12 cellular contexts compared by ENCODE assay signal in genomic region chr16:27320261-27321012, GRCh38. TPM values are rescaled to one million over a fixed set of nuclear protein-coding genes. Genes with fewer than 3 reads are reported as not detected.
DNase-seq lines count a peak whose midpoint lies in the region; ATAC-seq and TF ChIP-seq lines count a peak whose summit lies in the region.
"Had no signal": no experiment of that assay in that cellular context is flagged by ENCODE, and none has a peak within 500 bp of the region (broad histone marks: within the 10 kb centered on the region; RNA-seq: fewer than 3 reads in every experiment).

No MANE protein-coding gene starts in this region.

- no peak for TF ChIP-seq CTCF in cardiac muscle cell (IDR thresholded peaks at IDR 0.05; ENCODE audit: low read depth, low read length)
- no peak for TF ChIP-seq CTCF in transverse colon (IDR thresholded peaks at IDR 0.05)

- H3K27ac ChIP-seq in cardiac muscle cell: peak overlapping the region; percentile 21
- no peak overlapping the region for H3K27ac ChIP-seq in mesenchymal stem cell (ENCODE audit: low read length, poor library complexity, severe bottlenecking)
- H3K27ac ChIP-seq in transverse colon: peak overlapping the region; percentile 93 to 99 (median 99)
- H3K27ac ChIP-seq: KMS-11, neural progenitor cell had no signal

- H2AFZ ChIP-seq in mesenchymal stem cell (ENCODE audit: low read depth, low read length): no peak overlapping the region
- H2AFZ ChIP-seq: neural progenitor cell had no signal

- H3K18ac ChIP-seq in mesenchymal stem cell (ENCODE audit: low read depth in 1 of 2, low read length in 2 of 2): peak overlapping the region in 1 of 2 experiments; percentile 28

- H3K4me3 Mint-ChIP-seq in activated naive CD8-positive, alpha-beta T cell treated with anti-CD3 and anti-CD28 coated beads for 36 hours: peak overlapping the region; percentile 98
- H3K4me3 Mint-ChIP-seq: neural progenitor cell had no signal

- no peak overlapping the region for H2BK15ac ChIP-seq in mesenchymal stem cell (ENCODE audit: low read depth, poor library complexity, severe bottlenecking)

- no peaks in the 10 kb centered on the region for H3K27me3 Mint-ChIP-seq in activated naive CD8-positive, alpha-beta T cell treated with anti-CD3 and anti-CD28 coated beads for 36 hours

- H3K4ac ChIP-seq in mesenchymal stem cell (ENCODE audit: low read depth in 1 of 2, low read length in 2 of 2): no peak overlapping the region

- H4K91ac ChIP-seq in mesenchymal stem cell (ENCODE audit: low read length): no peak overlapping the region

- no peak overlapping the region for H2AK5ac ChIP-seq in mesenchymal stem cell (ENCODE audit: low read length, severe bottlenecking)

- H3K4me1 Mint-ChIP-seq in activated naive CD8-positive, alpha-beta T cell treated with anti-CD3 and anti-CD28 coated beads for 36 hours: peaks cover 87% of the 10 kb centered on the region

- no peak overlapping the region for H3K4me2 ChIP-seq in mesenchymal stem cell (ENCODE audit: low read length, poor library complexity, severe bottlenecking)
- H3K4me2 ChIP-seq: KMS-11, neural progenitor cell had no signal

- H3K36me3 ChIP-seq in cardiac muscle cell (no peaks in the 10 kb centered on the region), mesenchymal stem cell (ENCODE audit: control insufficient read depth in 1 of 2, insufficient read depth in 2 of 2, low read depth in 1 of 2, low read length in 2 of 2) (peaks cover 13 to 18% of the 10 kb centered on the region in 2 experiments), transverse colon (no peaks in the 10 kb centered on the region), H7 (replicated peaks; ENCODE audit: control insufficient read depth, insufficient read depth, low read length) (no peaks in the 10 kb centered on the region)
- H3K36me3 ChIP-seq: neural progenitor cell had no signal

- peaks cover 86% of the 10 kb centered on the region for H3K36me3 Mint-ChIP-seq in activated naive CD8-positive, alpha-beta T cell treated with anti-CD3 and anti-CD28 coated beads for 36 hours

- H2BK12ac ChIP-seq in mesenchymal stem cell (ENCODE audit: low read length in 2 of 2): peak overlapping the region in 1 of 2 experiments; percentile 32

- no peak for TF ChIP-seq EP300 in transverse colon (IDR thresholded peaks at IDR 0.05; ENCODE audit: low read depth)

- intact Hi-C loops in left cardiac atrium (cut with DNase I): no loop called here
- intact Hi-C loops in transverse colon (cut with DNase I; ENCODE audit: low total_unique reads): no loop called here

- H4K8ac ChIP-seq in mesenchymal stem cell (ENCODE audit: low read length): no peak overlapping the region

- no peak overlapping the region for H3K4me3 ChIP-seq in cardiac muscle cell
- no peak overlapping the region for H3K4me3 ChIP-seq in mesenchymal stem cell (ENCODE audit: insufficient read depth in 1 of 2, low read depth in 1 of 2, low read length in 2 of 2)
- H3K4me3 ChIP-seq in transverse colon: no peak overlapping the region
- no peak overlapping the region for H3K4me3 ChIP-seq in H7 (ENCODE audit: insufficient read depth, low read depth, low read length)
- H3K4me3 ChIP-seq: neural progenitor cell had no signal

- TF ChIP-seq POLR2A in transverse colon (IDR thresholded peaks at IDR 0.05): no peak

- H3K9me3 ChIP-seq in cardiac muscle cell (ENCODE audit: low read depth) (no peaks in the 10 kb centered on the region), mesenchymal stem cell (ENCODE audit: control insufficient read depth, low read length) (no peaks in the 10 kb centered on the region), transverse colon (no peaks in the 10 kb centered on the region)

- no peak overlapping the region for H3K23ac ChIP-seq in mesenchymal stem cell (ENCODE audit: low read length in 2 of 2)

- WGBS in mesenchymal stem cell: 93% methylated on average over 11 of the region's 12 CpGs
- 70 to 78% methylated on average over 4 to 12 of the region's 12 CpGs for WGBS in transverse colon (ENCODE audit: low coverage in 1 of 2), 2 donors

- H3K79me1 ChIP-seq in mesenchymal stem cell (replicated peaks; ENCODE audit: low read length, poor library complexity, severe bottlenecking): peaks cover 3% of the 10 kb centered on the region

- no peak for DNase-seq in cardiac muscle cell (ENCODE audit: low read depth in 1 of 2, low spot score in 1 of 2)
- no peak for DNase-seq in left cardiac atrium
- DNase-seq in activated naive CD8-positive, alpha-beta T cell treated with anti-CD3 and anti-CD28 coated beads for 36 hours: no peak
- no peak for DNase-seq in mesenchymal stem cell
- DNase-seq in transverse colon: no peak
- no peak for DNase-seq in COLO829 (ENCODE audit: low spot score)
- DNase-seq in H7: no peak
- DNase-seq: amygdala; stimulated activated naive CD4-positive, alpha-beta T cell treated with Interleukin-2 at 50 U/mL for 16 hours had no signal

- H3K9me3 Mint-ChIP-seq in activated naive CD8-positive, alpha-beta T cell treated with anti-CD3 and anti-CD28 coated beads for 36 hours: peaks cover 1% of the 10 kb centered on the region
- H3K9me3 Mint-ChIP-seq: neural progenitor cell had no signal

- peak overlapping the region; percentile 56 for H3K9ac ChIP-seq in mesenchymal stem cell (ENCODE audit: low read length)
- H3K9ac ChIP-seq: KMS-11, neural progenitor cell had no signal

- H3K27me3 ChIP-seq in cardiac muscle cell (no peaks in the 10 kb centered on the region), mesenchymal stem cell (ENCODE audit: control insufficient read depth in 1 of 2, insufficient read depth in 1 of 2, low read length in 2 of 2) (no peaks in the 10 kb centered on the region), transverse colon (no peaks in the 10 kb centered on the region), H7 (ENCODE audit: control insufficient read depth, insufficient read depth, low read length) (no peaks in the 10 kb centered on the region)

- no peak overlapping the region for H2BK5ac ChIP-seq in mesenchymal stem cell (ENCODE audit: low read depth, low read length, poor library complexity, severe bottlenecking)

- H2BK120ac ChIP-seq in mesenchymal stem cell (ENCODE audit: low read depth, low read length): no peak overlapping the region

- ATAC-seq in left cardiac atrium (no peak), GM21825 (IDR thresholded peaks at IDR 0.05; ENCODE audit: unreplicated experiment) (no peak)

- in situ Hi-C loops in transverse colon (cut with MboI; ENCODE audit: low pct_ligation_motif_present in 1 of 4, low pct_unique_long_range_greater_than_20kb in 1 of 4, low sequenced_read_pairs in 3 of 4): no loop called here

- H3K27ac Mint-ChIP-seq in activated naive CD8-positive, alpha-beta T cell treated with anti-CD3 and anti-CD28 coated beads for 36 hours: peak overlapping the region; percentile 99
- H3K27ac Mint-ChIP-seq: neural progenitor cell had no signal

- peaks cover 28% of the 10 kb centered on the region for H3K4me1 ChIP-seq in cardiac muscle cell (ENCODE audit: low read depth)
- H3K4me1 ChIP-seq in mesenchymal stem cell (ENCODE audit: control insufficient read depth, insufficient read depth, low read depth, low read length): peaks cover 34% of the 10 kb centered on the region
- peaks cover 40 to 100% (median 95%) of the 10 kb centered on the region in 4 donors for H3K4me1 ChIP-seq in transverse colon

- no peak overlapping the region for H3K14ac ChIP-seq in mesenchymal stem cell (ENCODE audit: low read length in 2 of 2)

RNA-seq across cellular contexts. Expression of gene IL4R, which starts 6.7 kb away (rescaled TPM):
- total RNA-seq in cardiac muscle cell: 30.9 and 66.1 TPM in 2 replicates
- 38.1 and 69.1 TPM in 2 replicates for polyA plus RNA-seq in cardiac muscle cell
- total RNA-seq in left cardiac atrium: 10 to 100 TPM; 19.8 to 56.8 TPM
- total RNA-seq in activated naive CD8-positive, alpha-beta T cell treated with anti-CD3 and anti-CD28 coated beads for 36 hours: 100 to 1,000 TPM; 183 to 190 TPM
- 79.3 TPM for polyA plus RNA-seq in mesenchymal stem cell (2013, experiment 1 of 2)
- polyA plus RNA-seq in mesenchymal stem cell (2013, experiment 2 of 2): 85.4 TPM
- total RNA-seq in transverse colon: 100 to 1,000 TPM; 106 to 235 (median 156) TPM
- total RNA-seq in H7 (2014; rRNA removed; shearing (Covaris generic)): 17.5 and 29.0 TPM in 2 replicates

RNA-seq across cellular contexts. Expression of gene NSMCE1, which starts 51.9 kb away (rescaled TPM):
- total RNA-seq in cardiac muscle cell (14.2 and 28.2 TPM in 2 replicates), left cardiac atrium (10 to 100 TPM; 31.5 to 32.6 TPM), transverse colon (10 to 100 TPM in 3 of 4 donors, 1 to 10 TPM in 1; 6.2 to 90.8 (median 27.2) TPM)
- 23.4 and 65.8 TPM in 2 replicates for polyA plus RNA-seq in cardiac muscle cell
- total RNA-seq in activated naive CD8-positive, alpha-beta T cell treated with anti-CD3 and anti-CD28 coated beads for 36 hours: 100 to 1,000 TPM; 133 to 146 TPM
- polyA plus RNA-seq in mesenchymal stem cell (2013, experiment 1 of 2): 52.8 TPM
- polyA plus RNA-seq in mesenchymal stem cell (2013, experiment 2 of 2): 54.6 TPM
- 22.8 and 24.7 TPM in 2 replicates for total RNA-seq in H7 (2014; rRNA removed; shearing (Covaris generic))
